8 cellular contexts compared by ENCODE assay signal in genomic region chr15:87439090-87439489, GRCh38.
"Had no signal": no experiment of that assay in that cellular context is flagged by ENCODE, and none has a peak within 500 bp of the region (broad histone marks: within the 10 kb centered on the region; RNA-seq: fewer than 3 reads in every experiment).

No MANE protein-coding gene starts in this region.

- ATAC-seq: GM12878 had no signal

- DNase-seq: GDM1, GF-D8 had no signal

- H3K4me3 ChIP-seq: GM12878 had no signal

- FAIRE-seq: G401.6, GM12878, GM12891, GM12892, GM18507, GM19239 had no signal
